ENCODE assay signal across 1 cellular context in the genomic region with DNA sequence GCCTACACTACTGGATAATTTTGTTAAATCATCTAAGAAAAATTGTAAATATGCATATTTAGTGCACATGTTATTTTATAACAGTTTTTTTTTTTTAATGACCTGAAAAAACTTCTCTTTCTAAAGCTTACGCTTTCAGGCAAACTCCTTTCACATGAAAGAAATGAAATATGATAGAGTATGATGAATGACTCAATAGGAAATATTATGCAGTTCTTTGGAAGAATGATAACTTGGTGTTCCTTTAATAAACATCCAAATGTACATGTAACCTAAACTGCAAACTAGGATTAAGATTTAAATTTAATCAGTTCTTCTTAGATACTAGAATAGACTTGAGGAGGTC.
TF ChIP-seq lines count a peak whose summit lies in the region.

No MANE protein-coding gene starts in this region.

TF ChIP-seq in IMR-90, 13 proteins besides CTCF, POLR2A, EP300 and RAD21 (continued from another document):
- TF ChIP-seq, protein P1, sequence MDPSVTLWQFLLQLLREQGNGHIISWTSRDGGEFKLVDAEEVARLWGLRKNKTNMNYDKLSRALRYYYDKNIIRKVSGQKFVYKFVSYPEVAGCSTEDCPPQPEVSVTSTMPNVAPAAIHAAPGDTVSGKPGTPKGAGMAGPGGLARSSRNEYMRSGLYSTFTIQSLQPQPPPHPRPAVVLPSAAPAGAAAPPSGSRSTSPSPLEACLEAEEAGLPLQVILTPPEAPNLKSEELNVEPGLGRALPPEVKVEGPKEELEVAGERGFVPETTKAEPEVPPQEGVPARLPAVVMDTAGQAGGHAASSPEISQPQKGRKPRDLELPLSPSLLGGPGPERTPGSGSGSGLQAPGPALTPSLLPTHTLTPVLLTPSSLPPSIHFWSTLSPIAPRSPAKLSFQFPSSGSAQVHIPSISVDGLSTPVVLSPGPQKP (IDR thresholded peaks at IDR 0.05; ENCODE audit: borderline replicate concordance, low read depth, low read length): no peak
- TF ChIP-seq MAFK (IDR thresholded peaks at IDR 0.05; ENCODE audit: low read depth, low read length) (no peak), SMC3 (IDR thresholded peaks at IDR 0.05; ENCODE audit: low read depth, low read length) (no peak)
TF ChIP-seq in IMR-90: peak in this region for 0.
